Comparison of ENCODE assay signal across 16 cellular contexts in the genomic region with DNA sequence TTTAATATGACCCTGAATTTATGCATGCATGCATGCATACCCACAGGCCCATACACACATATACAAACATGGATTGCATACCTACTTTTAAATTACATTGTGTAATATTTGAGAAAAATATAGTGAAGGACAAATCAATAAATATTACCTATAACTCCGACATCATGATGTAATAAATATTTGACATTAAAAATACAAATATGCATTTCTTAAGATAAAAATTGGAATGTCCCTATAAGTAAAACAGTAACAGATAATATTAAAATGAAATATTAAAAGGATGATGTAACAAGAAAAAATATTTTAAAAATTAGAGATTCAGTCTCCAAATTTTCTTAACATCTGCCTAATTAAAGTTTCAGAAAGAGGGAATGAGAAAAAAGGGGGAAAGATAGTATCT.
A peak's percentile ranks its signal among the peaks of the same experiment; 100 is the strongest.
DNase-seq lines count a peak whose midpoint lies in the region; ATAC-seq, FAIRE-seq and TF ChIP-seq lines count a peak whose summit lies in the region.
"Had no signal": no experiment of that assay in that cellular context is flagged by ENCODE, and none has a peak within 500 bp of the region (broad histone marks: within the 10 kb centered on the region; RNA-seq: fewer than 3 reads in every experiment).

No MANE protein-coding gene starts in this region.

- DNase-seq in SK-N-MC (ENCODE audit: low read depth, low spot score) (no peak), small intestine (no peak), WERI-Rb-1 (no peak), iPS-NIHi7 (ENCODE audit: extremely low spot score) (no peak)
- DNase-seq: 8988T; Calu3; CD8-positive, alpha-beta T cell; DMS79 treated with DMSO at 0.1 percent for 48 hours; H9; IMR-90 had no signal

- H3K27me3 ChIP-seq in ACC112 (ENCODE audit: insufficient read depth, low read length) (no peaks in the 10 kb centered on the region), small intestine (ENCODE audit: control insufficient read depth in 2 of 2, insufficient read depth in 2 of 2, low read length in 2 of 2) (no peaks in the 10 kb centered on the region), WERI-Rb-1 (ENCODE audit: insufficient read depth, low read depth, severe bottlenecking) (no peaks in the 10 kb centered on the region)
- H3K27me3 ChIP-seq: BLaER1 treated with 17β-estradiol and CSF1 and Interleukin-3, amounts not matched to agents 10 nM and 100 nM had no signal

- H3K36me3 ChIP-seq in ACC112 (ENCODE audit: insufficient read depth, low read length): no peaks in the 10 kb centered on the region
- H3K36me3 ChIP-seq in HEK293 (ENCODE audit: control insufficient read depth in 2 of 2, insufficient read depth in 1 of 2, low read length in 2 of 2): no peaks in the 10 kb centered on the region
- H3K36me3 ChIP-seq in SK-N-MC (ENCODE audit: insufficient read depth, low read length): no peaks in the 10 kb centered on the region
- no peaks in the 10 kb centered on the region for H3K36me3 ChIP-seq in small intestine (ENCODE audit: control insufficient read depth in 2 of 2, insufficient read depth in 2 of 2, low read length in 2 of 2)
- no peaks in the 10 kb centered on the region for H3K36me3 ChIP-seq in WERI-Rb-1
- H3K36me3 ChIP-seq: BLaER1 treated with 17β-estradiol and CSF1 and Interleukin-3, amounts not matched to agents 10 nM and 100 nM had no signal

- TF ChIP-seq CTCF in HEK293 (tag by site-specific recombination; IDR thresholded peaks at IDR 0.05) (no peak), WERI-Rb-1 (IDR thresholded peaks at IDR 0.05; ENCODE audit: low read depth, low read length) (no peak)

- WGBS in small intestine, 3 donors: 76 to 91% (median 88%) methylated on average over 1 of the region's 1 CpG

- no peak overlapping the region for H3K9ac ChIP-seq in SK-N-MC (ENCODE audit: insufficient read length)
- H3K9ac ChIP-seq: BLaER1 treated with 17β-estradiol and CSF1 and Interleukin-3, amounts not matched to agents 10 nM and 100 nM had no signal

- no peak overlapping the region for H3K4me3 ChIP-seq in ACC112 (ENCODE audit: low read depth, low read length)
- H3K4me3 ChIP-seq in HEK293 (ENCODE audit: low read depth, low read length): no peak overlapping the region
- H3K4me3 ChIP-seq in SK-N-MC: no peak overlapping the region
- no peak overlapping the region for H3K4me3 ChIP-seq in small intestine (ENCODE audit: low read depth in 1 of 2, low read length in 2 of 2)
- no peak overlapping the region for H3K4me3 ChIP-seq in WERI-Rb-1 (ENCODE audit: low read depth, low read length)
- H3K4me3 ChIP-seq: BLaER1 treated with 17β-estradiol and CSF1 and Interleukin-3, amounts not matched to agents 10 nM and 100 nM; K562 had no signal

- peak overlapping the region; percentile 97 for H2AFZ ChIP-seq in ACC112 (ENCODE audit: low read length, unreplicated experiment)

- peak; percentile 73 for FAIRE-seq in small intestine (lab: Jason Lieb, UNC)
- FAIRE-seq: GM12891, K562 had no signal

- H3K4me1 ChIP-seq in ACC112 (ENCODE audit: control insufficient read depth, insufficient read depth, low read length, unreplicated experiment) (peaks cover 25% of the 10 kb centered on the region), HEK293 (ENCODE audit: control insufficient read depth, insufficient read depth, low read length) (no peaks in the 10 kb centered on the region), small intestine (ENCODE audit: control insufficient read depth in 2 of 2, insufficient read depth in 1 of 2, low read depth in 1 of 2, low read length in 1 of 2) (no peaks in the 10 kb centered on the region)
- H3K4me1 ChIP-seq: BLaER1 treated with 17β-estradiol and CSF1 and Interleukin-3, amounts not matched to agents 10 nM and 100 nM had no signal

- ATAC-seq in GM19035 (IDR thresholded peaks at IDR 0.05; ENCODE audit: unreplicated experiment): no peak
- ATAC-seq: CD8-positive, alpha-beta T cell; K562 had no signal

- H3K9me3 ChIP-seq in HEK293 (ENCODE audit: control insufficient read depth, insufficient read depth, low read depth, low read length) (no peaks in the 10 kb centered on the region), SK-N-MC (ENCODE audit: low read depth, low read length) (no peaks in the 10 kb centered on the region), small intestine (ENCODE audit: control insufficient read depth, low read depth) (no peaks in the 10 kb centered on the region), WERI-Rb-1 (ENCODE audit: severe bottlenecking) (no peaks in the 10 kb centered on the region)
- H3K9me3 ChIP-seq: BLaER1 treated with 17β-estradiol and CSF1 and Interleukin-3, amounts not matched to agents 10 nM and 100 nM had no signal

- POLR2A ChIA-PET in HEK293 (lab: Yijun Ruan, JAX): no interaction called here

- no peaks in the 10 kb centered on the region for H3K79me2 ChIP-seq in ACC112 (ENCODE audit: control insufficient read depth, insufficient read depth, low read length, unreplicated experiment)

- CTCF ChIA-PET in HEK293 (lab: Yijun Ruan, JAX): interaction anchor here (0.7 kb wide), 2 partner anchors 211 to 388 kb away, joined by 3 to 4 read pairs; no protein-coding TSS in a partner anchor

- H3K27ac ChIP-seq in ACC112 (ENCODE audit: low read depth, low read length): no peak overlapping the region
- no peak overlapping the region for H3K27ac ChIP-seq in HEK293 (ENCODE audit: extremely low read depth, low read depth, low read length)
- H3K27ac ChIP-seq in SK-N-MC: peak overlapping the region; percentile 16
- H3K27ac ChIP-seq in small intestine (ENCODE audit: low read depth in 1 of 2, low read length in 1 of 2): no peak overlapping the region
- no peak overlapping the region for H3K27ac ChIP-seq in WERI-Rb-1
- H3K27ac ChIP-seq: BLaER1 treated with 17β-estradiol and CSF1 and Interleukin-3, amounts not matched to agents 10 nM and 100 nM had no signal

TF ChIP-seq in HEK293, 187 proteins besides CTCF, POLR2A, EP300 and RAD21:
- TF ChIP-seq, protein P1, sequence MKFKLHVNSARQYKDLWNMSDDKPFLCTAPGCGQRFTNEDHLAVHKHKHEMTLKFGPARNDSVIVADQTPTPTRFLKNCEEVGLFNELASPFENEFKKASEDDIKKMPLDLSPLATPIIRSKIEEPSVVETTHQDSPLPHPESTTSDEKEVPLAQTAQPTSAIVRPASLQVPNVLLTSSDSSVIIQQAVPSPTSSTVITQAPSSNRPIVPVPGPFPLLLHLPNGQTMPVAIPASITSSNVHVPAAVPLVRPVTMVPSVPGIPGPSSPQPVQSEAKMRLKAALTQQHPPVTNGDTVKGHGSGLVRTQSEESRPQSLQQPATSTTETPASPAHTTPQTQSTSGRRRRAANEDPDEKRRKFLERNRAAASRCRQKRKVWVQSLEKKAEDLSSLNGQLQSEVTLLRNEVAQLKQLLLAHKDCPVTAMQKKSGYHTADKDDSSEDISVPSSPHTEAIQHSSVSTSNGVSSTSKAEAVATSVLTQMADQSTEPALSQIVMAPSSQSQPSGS (tag by site-specific recombination; IDR thresholded peaks at IDR 0.05; ENCODE audit: low read depth): peak; percentile 60; the same call in 1 of the 2 replicates
- TF ChIP-seq MYNN (tag by site-specific recombination; IDR thresholded peaks at IDR 0.05; ENCODE audit: borderline replicate concordance): no peak
TF ChIP-seq in HEK293: peak in this region for 1.
